33 cellular contexts compared by ENCODE assay signal in genomic region chr1:7566417-7567375, GRCh38.
"Had no signal": no experiment of that assay in that cellular context is flagged by ENCODE, and none has a peak within 500 bp of the region (broad histone marks: within the 10 kb centered on the region; RNA-seq: fewer than 3 reads in every experiment).

No MANE protein-coding gene starts in this region.

- H3K36me3 Mint-ChIP-seq: activated CD8-positive, alpha-beta memory T cell treated with anti-CD3 and anti-CD28 coated beads, Interleukin-2, amount 10 ng/mL, durations not matched to agents 7 days and 5 days; activated naive CD4-positive, alpha-beta T cell treated with anti-CD3 and anti-CD28 coated beads, Interleukin-2, amount 10 ng/mL, durations not matched to agents 7 days and 5 days; activated naive CD8-positive, alpha-beta T cell; brain had no signal

- H3K36me3 ChIP-seq: SJSA1 had no signal

- H3K27ac Mint-ChIP-seq: activated B cell treated with CpG ODN at 0.5 μM for 24 hours; activated CD4-positive, alpha-beta memory T cell treated with anti-CD3 and anti-CD28 coated beads, Interleukin-2, amount 10 ng/mL, durations not matched to agents 7 days and 5 days; activated CD8-positive, alpha-beta memory T cell treated with anti-CD3 and anti-CD28 coated beads, Interleukin-2, amount 10 ng/mL, durations not matched to agents 7 days and 5 days; activated naive CD4-positive, alpha-beta T cell treated with anti-CD3 and anti-CD28 coated beads, Interleukin-2, amount 10 ng/mL, durations not matched to agents 7 days and 5 days; activated naive CD8-positive, alpha-beta T cell; activated naive CD8-positive, alpha-beta T cell treated with anti-CD3 and anti-CD28 coated beads, Interleukin-2, amount 50 U/mL, for 24 hours; activated T-helper 17 cell treated with anti-CD3 and anti-CD28 coated beads, Interleukin-2, amount 50 U/mL, for 72 hours; brain; T-helper 1 cell treated with Interleukin-12 subunit alpha and Interleukin-12 subunit beta and Interleukin-4 antibody, amounts not matched to agents 30 μg/mL and 1 μg/mL, for 36 hours; T-helper 2 cell treated with Interferon-gamma antibody and Interleukin-4, amounts not matched to agents 5 μg/mL and 100 μg/mL, for 36 hours had no signal

- H3K4me1 Mint-ChIP-seq: activated B cell treated with CpG ODN at 0.5 μM for 24 hours; activated CD4-positive, alpha-beta memory T cell treated with anti-CD3 and anti-CD28 coated beads, Interleukin-2, amount 10 ng/mL, durations not matched to agents 7 days and 5 days; activated CD8-positive, alpha-beta memory T cell treated with anti-CD3 and anti-CD28 coated beads, Interleukin-2, amount 10 ng/mL, durations not matched to agents 7 days and 5 days; activated naive CD4-positive, alpha-beta T cell treated with anti-CD3 and anti-CD28 coated beads, Interleukin-2, amount 10 ng/mL, durations not matched to agents 7 days and 5 days; activated naive CD8-positive, alpha-beta T cell treated with anti-CD3 and anti-CD28 coated beads, Interleukin-2, amount 50 U/mL, for 24 hours; activated T-helper 17 cell treated with anti-CD3 and anti-CD28 coated beads, Interleukin-2, amount 50 U/mL, for 72 hours had no signal

- ATAC-seq: activated CD8-positive, alpha-beta memory T cell treated with anti-CD3 and anti-CD28 coated beads, Interleukin-2, amount 10 ng/mL, durations not matched to agents 7 days and 5 days; activated naive CD8-positive, alpha-beta T cell treated with anti-CD3 and anti-CD28 coated beads, Interleukin-2, amount 50 U/mL, for 24 hours; activated T-helper 17 cell treated with anti-CD3 and anti-CD28 coated beads, Interleukin-2, amount 50 U/mL, for 72 hours; Panc1 had no signal

- H3K9me3 ChIP-seq: SK-N-SH had no signal

- H3K4me3 ChIP-seq: SJSA1 had no signal

- H3K27me3 Mint-ChIP-seq: activated CD8-positive, alpha-beta memory T cell treated with anti-CD3 and anti-CD28 coated beads, Interleukin-2, amount 10 ng/mL, durations not matched to agents 7 days and 5 days; activated naive CD4-positive, alpha-beta T cell treated with anti-CD3 and anti-CD28 coated beads, Interleukin-2, amount 10 ng/mL, durations not matched to agents 7 days and 5 days; activated naive CD8-positive, alpha-beta T cell; activated naive CD8-positive, alpha-beta T cell treated with anti-CD3 and anti-CD28 coated beads, Interleukin-2, amount 50 U/mL, for 24 hours; brain had no signal

- H3K4me1 ChIP-seq: SJSA1 had no signal

- H3K4me2 ChIP-seq: SK-N-SH had no signal

- H3K4me3 Mint-ChIP-seq: activated B cell treated with CpG ODN at 0.5 μM for 24 hours; activated CD4-positive, alpha-beta memory T cell treated with anti-CD3 and anti-CD28 coated beads, Interleukin-2, amount 10 ng/mL, durations not matched to agents 7 days and 5 days; activated CD8-positive, alpha-beta memory T cell treated with anti-CD3 and anti-CD28 coated beads, Interleukin-2, amount 10 ng/mL, durations not matched to agents 7 days and 5 days; activated naive CD4-positive, alpha-beta T cell treated with anti-CD3 and anti-CD28 coated beads, Interleukin-2, amount 10 ng/mL, durations not matched to agents 7 days and 5 days; activated naive CD8-positive, alpha-beta T cell; activated naive CD8-positive, alpha-beta T cell treated with anti-CD3 and anti-CD28 coated beads, Interleukin-2, amount 50 U/mL, for 24 hours; activated T-helper 17 cell treated with anti-CD3 and anti-CD28 coated beads, Interleukin-2, amount 50 U/mL, for 72 hours; brain; T-helper 1 cell treated with Interleukin-12 subunit alpha and Interleukin-12 subunit beta and Interleukin-4 antibody, amounts not matched to agents 30 μg/mL and 1 μg/mL, for 36 hours; T-helper 2 cell treated with Interferon-gamma antibody and Interleukin-4, amounts not matched to agents 5 μg/mL and 100 μg/mL, for 36 hours had no signal

- DNase-seq: activated B cell treated with CpG ODN at 0.5 μM for 24 hours; activated CD4-positive, alpha-beta memory T cell treated with anti-CD3 and anti-CD28 coated beads, Interleukin-2, amount 10 ng/mL, durations not matched to agents 7 days and 5 days; activated CD4-positive, alpha-beta T cell treated with anti-CD3 and anti-CD28 coated beads for 4 hours; activated CD4-positive, CD25-positive, alpha-beta regulatory T cell treated with anti-CD3 and anti-CD28 coated beads, Interleukin-2, amount 50 U/mL, for 72 hours; activated CD8-positive, alpha-beta memory T cell treated with anti-CD3 and anti-CD28 coated beads for 24 hours; activated CD8-positive, alpha-beta memory T cell treated with anti-CD3 and anti-CD28 coated beads, Interleukin-2, amount 10 ng/mL, durations not matched to agents 7 days and 5 days; activated CD8-positive, alpha-beta memory T cell treated with anti-CD3 and anti-CD28 coated beads, Interleukin-2, amount 50 U/mL, for 48 hours; activated gamma-delta T cell treated with Interleukin-2 at 50 U/mL for 16 hours; activated naive CD4-positive, alpha-beta T cell treated with anti-CD3 and anti-CD28 coated beads, Interleukin-2, amount 10 ng/mL, durations not matched to agents 7 days and 5 days; activated naive CD8-positive, alpha-beta T cell treated with anti-CD3 and anti-CD28 coated beads, Interleukin-2, amount 50 U/mL, for 24 hours; activated T-cell treated with anti-CD3 and anti-CD28 coated beads, Interleukin-2, amount 50 U/mL, for 48 hours; anterior cingulate cortex; central memory CD4-positive, alpha-beta T cell; IMR-90; Karpas-422; KBM-7; NCI-H1105; NCI-H1417 treated with DMSO at 0.1 percent for 48 hours; NCI-H187 treated with DMSO at 0.1 percent for 48 hours; NCI-H2081; NCI-H226; NCI-H446 treated with DMSO at 0.1 percent for 48 hours; NCI-H524; NCI-H69; SHP77 treated with DMSO at 0.1 percent for 48 hours; SK-N-SH had no signal

- H3K27ac ChIP-seq: SJSA1 had no signal

- H3K9me3 Mint-ChIP-seq: activated B cell treated with CpG ODN at 0.5 μM for 24 hours; activated CD4-positive, alpha-beta memory T cell treated with anti-CD3 and anti-CD28 coated beads, Interleukin-2, amount 10 ng/mL, durations not matched to agents 7 days and 5 days; activated naive CD4-positive, alpha-beta T cell treated with anti-CD3 and anti-CD28 coated beads, Interleukin-2, amount 10 ng/mL, durations not matched to agents 7 days and 5 days; activated naive CD8-positive, alpha-beta T cell treated with anti-CD3 and anti-CD28 coated beads, Interleukin-2, amount 50 U/mL, for 24 hours; activated T-helper 17 cell treated with anti-CD3 and anti-CD28 coated beads, Interleukin-2, amount 50 U/mL, for 72 hours; T-helper 1 cell treated with Interleukin-12 subunit alpha and Interleukin-12 subunit beta and Interleukin-4 antibody, amounts not matched to agents 30 μg/mL and 1 μg/mL, for 36 hours; T-helper 2 cell treated with Interferon-gamma antibody and Interleukin-4, amounts not matched to agents 5 μg/mL and 100 μg/mL, for 36 hours had no signal
